ENCODE assay signal across 1 cellular context in the genomic region with DNA sequence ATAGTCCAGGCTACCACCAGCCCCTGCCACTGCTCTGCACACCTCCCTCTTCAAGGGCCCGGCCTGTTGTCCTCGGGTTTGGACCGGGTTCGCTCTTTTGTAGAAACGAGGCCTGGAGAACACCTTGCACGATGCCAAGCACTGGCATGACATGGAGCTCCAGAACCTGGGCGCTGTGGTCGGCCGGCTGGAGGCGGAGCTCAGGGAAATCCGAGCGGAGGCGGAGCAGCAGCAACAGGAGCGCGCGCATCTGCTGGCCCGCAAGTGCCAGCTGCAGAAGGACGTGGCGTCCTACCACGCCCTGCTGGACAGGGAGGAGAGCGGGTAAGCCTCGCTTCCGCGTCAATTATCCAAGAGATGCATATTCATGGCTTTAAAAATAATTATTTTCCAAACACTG.
TF ChIP-seq lines count a peak whose summit lies in the region.

No MANE protein-coding gene starts in this region.

TF ChIP-seq in K562, 482 proteins besides CTCF, POLR2A, EP300 and RAD21 (continued from another document):
- TF ChIP-seq, protein P1, sequence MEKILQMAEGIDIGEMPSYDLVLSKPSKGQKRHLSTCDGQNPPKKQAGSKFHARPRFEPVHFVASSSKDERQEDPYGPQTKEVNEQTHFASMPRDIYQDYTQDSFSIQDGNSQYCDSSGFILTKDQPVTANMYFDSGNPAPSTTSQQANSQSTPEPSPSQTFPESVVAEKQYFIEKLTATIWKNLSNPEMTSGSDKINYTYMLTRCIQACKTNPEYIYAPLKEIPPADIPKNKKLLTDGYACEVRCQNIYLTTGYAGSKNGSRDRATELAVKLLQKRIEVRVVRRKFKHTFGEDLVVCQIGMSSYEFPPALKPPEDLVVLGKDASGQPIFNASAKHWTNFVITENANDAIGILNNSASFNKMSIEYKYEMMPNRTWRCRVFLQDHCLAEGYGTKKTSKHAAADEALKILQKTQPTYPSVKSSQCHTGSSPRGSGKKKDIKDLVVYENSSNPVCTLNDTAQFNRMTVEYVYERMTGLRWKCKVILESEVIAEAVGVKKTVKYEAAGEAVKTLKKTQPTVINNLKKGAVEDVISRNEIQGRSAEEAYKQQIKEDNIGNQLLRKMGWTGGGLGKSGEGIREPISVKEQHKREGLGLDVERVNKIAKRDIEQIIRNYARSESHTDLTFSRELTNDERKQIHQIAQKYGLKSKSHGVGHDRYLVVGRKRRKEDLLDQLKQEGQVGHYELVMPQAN (IDR thresholded peaks at IDR 0.05; ENCODE audit: borderline replicate concordance), result no peak
- TF ChIP-seq RBM39 (optimal IDR thresholded peaks at IDR 0.05; ENCODE audit: low read depth, low read length), result no peak
- peak; percentile 47 for TF ChIP-seq NRF1 (conservative IDR thresholded peaks at IDR 0.05 in 1 of 2, IDR thresholded peaks at IDR 0.05 in 1 of 2)
TF ChIP-seq in K562: peak in this region for 1.
